Comparison of ENCODE assay signal across 1 cellular context in genomic region chr4:139814285-139815015, GRCh38.
TF ChIP-seq lines count a peak whose summit lies in the region.

No MANE protein-coding gene starts in this region.

TF ChIP-seq in SK-N-SH treated with all-trans-retinoic acid at 6 μM for 48 hours, 23 proteins besides CTCF, POLR2A, EP300 and RAD21 (continued from another document):
- TF ChIP-seq ZC3H10 (CRISPR knock-in tag; IDR thresholded peaks at IDR 0.05): no peak
